Comparison of ENCODE assay signal across 16 cellular contexts in genomic region chr13:75724742-75725504, GRCh38.
DNase-seq lines count a peak whose midpoint lies in the region; FAIRE-seq and TF ChIP-seq lines count a peak whose summit lies in the region.
"Had no signal": no experiment of that assay in that cellular context is flagged by ENCODE, and none has a peak within 500 bp of the region (broad histone marks: within the 10 kb centered on the region; RNA-seq: fewer than 3 reads in every experiment).

No MANE protein-coding gene starts in this region.

- H3K27me3 ChIP-seq in bronchial epithelial cell (ENCODE audit: control insufficient read depth, insufficient read depth, low read length) (no peaks in the 10 kb centered on the region), mucosa of stomach (ENCODE audit: control insufficient read depth, insufficient read depth, low read length) (no peaks in the 10 kb centered on the region), brain microvascular endothelial cell (replicated peaks) (no peaks in the 10 kb centered on the region)
- H3K27me3 ChIP-seq: ovary had no signal

- in situ Hi-C loops in brain microvascular endothelial cell (cut with HindIII; ENCODE audit: low pct_ligation_motif_present, low sequenced_read_pairs): no loop called here

- DNase-seq in DMS153 (lab: John Stamatoyannopoulos, UW): peak; percentile 69
- peak; percentile 33 for DNase-seq in NCI-H1436 (lab: John Stamatoyannopoulos, UW)
- peak; percentile 61 for DNase-seq in bronchial epithelial cell (ENCODE audit: low read depth)
- no peak for DNase-seq in T1000 (lab: John Stamatoyannopoulos, UW)
- no peak for DNase-seq in iPS-NIHi11 (ENCODE audit: low spot score)
- DNase-seq in brain microvascular endothelial cell: no peak
- no peak for DNase-seq in HUDEP-2 (lab: John Stamatoyannopoulos, UW; ENCODE audit: unreplicated experiment in 76 of 76)
- DNase-seq: activated CD4-positive, alpha-beta T cell treated with anti-CD3 and anti-CD28 coated beads for 48 hours; AML-193; hippocampal formation; NCI-H1048; ovary; stimulated activated CD4-positive, alpha-beta T cell treated with anti-CD3 and anti-CD28 coated beads, Interleukin-4, amount 100 ng/mL, for 1 hour; stimulated activated naive B cell treated with anti-CD40 and anti-IgM and Interleukin-4, amounts not matched to agents 10 μg/mL and 1 μg/mL and 100 μg/mL, for 72 hours had no signal

- no peak overlapping the region for H3K27ac ChIP-seq in brain microvascular endothelial cell
- H3K27ac ChIP-seq: ovary had no signal

- H3K4me1 ChIP-seq in mucosa of stomach (ENCODE audit: control insufficient read depth, insufficient read depth, low read length): peaks cover 27% of the 10 kb centered on the region

- no peak for FAIRE-seq in bronchial epithelial cell (lab: Jason Lieb, UNC)
- FAIRE-seq: GM12891 had no signal

- no peak overlapping the region for H3K4me3 ChIP-seq in bronchial epithelial cell (ENCODE audit: low read depth, low read length)
- no peak overlapping the region for H3K4me3 ChIP-seq in mucosa of stomach (ENCODE audit: low read length)
- no peak overlapping the region for H3K4me3 ChIP-seq in brain microvascular endothelial cell (ENCODE audit: low read depth, low read length)
- H3K4me3 ChIP-seq: ovary had no signal

- TF ChIP-seq CTCF in bronchial epithelial cell (IDR thresholded peaks at IDR 0.05; ENCODE audit: insufficient read depth, low read length, severe bottlenecking): no peak
- TF ChIP-seq CTCF in brain microvascular endothelial cell (IDR thresholded peaks at IDR 0.05; ENCODE audit: low read depth, low read length, missing control alignments): no peak

- H3K36me3 ChIP-seq in bronchial epithelial cell (ENCODE audit: control insufficient read depth, insufficient read depth, low read length) (no peaks in the 10 kb centered on the region), mucosa of stomach (ENCODE audit: control insufficient read depth, insufficient read depth, low read length) (no peaks in the 10 kb centered on the region), brain microvascular endothelial cell (replicated peaks) (peaks cover 5% of the 10 kb centered on the region)
- H3K36me3 ChIP-seq: ovary had no signal

- peak overlapping the region; percentile 30 for H3K9ac ChIP-seq in mucosa of stomach (ENCODE audit: low read length)

- H3K9me3 ChIP-seq in mucosa of stomach (ENCODE audit: control insufficient read depth, low read length): no peaks in the 10 kb centered on the region
- H3K9me3 ChIP-seq: ovary had no signal

Comparison
In these comparisons a context has a peak if more than half of its experiments do, and no peak if none do; other contexts are left out.
1. DNase-seq: peak in DMS153 (single experiment), NCI-H1436 (single experiment) and bronchial epithelial cell (single experiment); none in T1000 (single experiment), iPS-NIHi11 (single experiment), brain microvascular endothelial cell (single experiment) and HUDEP-2 (0 of 76).